8 cellular contexts compared by ENCODE assay signal in the genomic region with DNA sequence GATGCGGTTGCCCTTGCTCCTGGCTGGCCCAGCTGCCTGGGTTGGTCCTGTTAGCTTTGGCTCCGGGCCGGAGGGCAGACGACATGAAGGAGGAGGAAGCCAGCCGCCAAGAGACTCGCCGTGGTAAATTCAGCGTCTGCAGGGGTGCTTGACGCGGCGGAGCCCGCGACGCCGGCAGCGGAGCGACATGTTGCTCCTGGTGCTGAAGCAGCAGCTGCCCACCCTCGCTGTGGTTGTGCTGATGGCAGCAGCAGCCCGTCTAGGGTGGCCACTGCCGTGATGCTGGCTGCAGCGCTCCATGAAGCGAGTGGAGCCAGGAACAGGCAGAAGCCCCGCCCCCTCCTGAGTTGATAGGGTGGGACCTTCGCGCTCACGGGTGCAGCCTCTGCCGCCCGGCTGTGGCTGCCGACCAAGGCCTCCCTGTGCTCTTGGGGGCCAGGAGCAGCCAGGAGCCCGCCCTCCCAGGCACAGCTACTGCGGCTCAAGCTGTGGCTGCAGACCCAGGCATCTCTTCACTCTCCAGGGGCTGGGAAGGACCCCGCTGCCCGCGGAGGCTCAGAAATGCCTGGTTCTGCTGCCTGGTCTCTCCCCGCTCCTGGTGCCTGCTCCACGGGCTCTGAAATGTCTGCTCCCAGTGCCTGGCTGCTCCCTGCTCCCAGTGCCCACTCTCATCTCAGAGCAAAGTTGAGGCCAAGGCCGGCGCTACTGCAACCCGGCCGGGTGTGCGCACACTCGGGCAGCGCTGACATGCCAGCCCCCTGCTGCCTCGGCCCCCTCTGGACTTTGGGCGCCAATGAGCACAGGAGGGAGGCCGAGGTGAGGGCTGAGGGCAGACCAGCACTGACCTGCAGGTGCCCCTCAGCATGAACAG. TPM values are rescaled to one million over a fixed set of nuclear protein-coding genes. Genes with fewer than 3 reads are reported as not detected.
A peak's percentile ranks its signal among the peaks of the same experiment; 100 is the strongest.
DNase-seq lines count a peak whose midpoint lies in the region; ATAC-seq and TF ChIP-seq lines count a peak whose summit lies in the region.

No MANE protein-coding gene starts in this region.

- TF ChIP-seq RAD21 in liver (IDR thresholded peaks at IDR 0.05): no peak

- TF ChIP-seq POLR2A in GM19193 (IDR thresholded peaks at IDR 0.05; ENCODE audit: extremely low read depth, insufficient read depth, insufficient read length): peak; percentile 80

- peak overlapping the region; percentile 50 to 85 for H3K27ac ChIP-seq in coronary artery
- peak overlapping the region in 1 of 2 donors; percentile 4 for H3K27ac ChIP-seq in liver (ENCODE audit: low read depth in 1 of 2, low read length in 2 of 2)

- H3K4me3 ChIP-seq in coronary artery: peak overlapping the region; percentile 73
- peak overlapping the region; percentile 21 to 63 (median 46) for H3K4me3 ChIP-seq in liver (ENCODE audit: low read depth in 1 of 3, low read length in 3 of 3)

- peak; percentile 91 for DNase-seq in Ammon's horn (ENCODE audit: low spot score)
- peak; percentile 73 for DNase-seq in NCI-H460 (ENCODE audit: extremely low read depth, low read depth)
- DNase-seq in activated CD4-positive, alpha-beta T cell treated with anti-CD3 and anti-CD28 coated beads for 4 hours: peak; percentile 80 to 84
- peak; percentile 89 for DNase-seq in coronary artery (ENCODE audit: low spot score)
- DNase-seq in stimulated activated CD4-positive, alpha-beta T cell treated with anti-CD3 and anti-CD28 coated beads, Interleukin-4, amount 100 ng/mL, for 24 hours: peak; percentile 84

- H3K9ac ChIP-seq in liver (ENCODE audit: low read depth in 1 of 2, low read length in 2 of 2): no peak overlapping the region

- H3K27me3 ChIP-seq in liver (ENCODE audit: control insufficient read depth in 4 of 4, insufficient read depth in 4 of 4, low read length in 3 of 4): no peaks in the 10 kb centered on the region

- TF ChIP-seq CTCF in coronary artery (IDR thresholded peaks at IDR 0.05): no peak
- no peak for TF ChIP-seq CTCF in liver (IDR thresholded peaks at IDR 0.05; ENCODE audit: low read depth, low read length, missing input control)

- peaks cover 4 to 23% (median 12%) of the 10 kb centered on the region in 4 donors for H3K4me1 ChIP-seq in liver (ENCODE audit: control insufficient read depth in 4 of 4, insufficient read depth in 4 of 4, low read length in 3 of 4)

- no peaks in the 10 kb centered on the region for H3K36me3 ChIP-seq in liver (ENCODE audit: control insufficient read depth in 4 of 4, insufficient read depth in 3 of 4, low read depth in 1 of 4, low read length in 3 of 4)

- no peaks in the 10 kb centered on the region for H3K9me3 ChIP-seq in liver (ENCODE audit: control insufficient read depth in 4 of 4, low read length in 3 of 4)

- peak; percentile 68 for ATAC-seq in HG03378 (IDR thresholded peaks at IDR 0.05; ENCODE audit: unreplicated experiment)

- WGBS in liver: 12% methylated on average over 46 of the region's 46 CpGs

TF ChIP-seq in liver, 16 proteins besides CTCF, POLR2A, EP300 and RAD21:
- TF ChIP-seq, protein P1, sequence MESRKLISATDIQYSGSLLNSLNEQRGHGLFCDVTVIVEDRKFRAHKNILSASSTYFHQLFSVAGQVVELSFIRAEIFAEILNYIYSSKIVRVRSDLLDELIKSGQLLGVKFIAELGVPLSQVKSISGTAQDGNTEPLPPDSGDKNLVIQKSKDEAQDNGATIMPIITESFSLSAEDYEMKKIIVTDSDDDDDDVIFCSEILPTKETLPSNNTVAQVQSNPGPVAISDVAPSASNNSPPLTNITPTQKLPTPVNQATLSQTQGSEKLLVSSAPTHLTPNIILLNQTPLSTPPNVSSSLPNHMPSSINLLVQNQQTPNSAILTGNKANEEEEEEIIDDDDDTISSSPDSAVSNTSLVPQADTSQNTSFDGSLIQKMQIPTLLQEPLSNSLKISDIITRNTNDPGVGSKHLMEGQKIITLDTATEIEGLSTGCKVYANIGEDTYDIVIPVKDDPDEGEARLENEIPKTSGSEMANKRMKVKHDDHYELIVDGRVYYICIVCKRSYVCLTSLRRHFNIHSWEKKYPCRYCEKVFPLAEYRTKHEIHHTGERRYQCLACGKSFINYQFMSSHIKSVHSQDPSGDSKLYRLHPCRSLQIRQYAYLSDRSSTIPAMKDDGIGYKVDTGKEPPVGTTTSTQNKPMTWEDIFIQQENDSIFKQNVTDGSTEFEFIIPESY (IDR thresholded peaks at IDR 0.05): no peak
- TF ChIP-seq EGR1 (IDR thresholded peaks at IDR 0.05; ENCODE audit: low read depth in 2 of 2) (no peak), JUND (IDR thresholded peaks at IDR 0.05) (no peak), FOXA1 (IDR thresholded peaks at IDR 0.05) (no peak), HNF4G (IDR thresholded peaks at IDR 0.05) (no peak), YY1 (IDR thresholded peaks at IDR 0.05) (peak; percentile 61), NR2F2 (IDR thresholded peaks at IDR 0.05) (no peak), FOXA2 (IDR thresholded peaks at IDR 0.05) (no peak), TAF1 (conservative IDR thresholded peaks at IDR 0.05) (no peak), HNF4A (conservative IDR thresholded peaks at IDR 0.05) (no peak), SP1 (IDR thresholded peaks at IDR 0.05) (peak; percentile 19), GABPA (IDR thresholded peaks at IDR 0.05 in 1 of 2, conservative IDR thresholded peaks at IDR 0.05 in 1 of 2) (no peak), RXRA (IDR thresholded peaks at IDR 0.05) (no peak)
- TF ChIP-seq, protein P2, sequence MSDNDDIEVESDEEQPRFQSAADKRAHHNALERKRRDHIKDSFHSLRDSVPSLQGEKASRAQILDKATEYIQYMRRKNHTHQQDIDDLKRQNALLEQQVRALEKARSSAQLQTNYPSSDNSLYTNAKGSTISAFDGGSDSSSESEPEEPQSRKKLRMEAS (IDR thresholded peaks at IDR 0.05): no peak
- TF ChIP-seq, protein P3, sequence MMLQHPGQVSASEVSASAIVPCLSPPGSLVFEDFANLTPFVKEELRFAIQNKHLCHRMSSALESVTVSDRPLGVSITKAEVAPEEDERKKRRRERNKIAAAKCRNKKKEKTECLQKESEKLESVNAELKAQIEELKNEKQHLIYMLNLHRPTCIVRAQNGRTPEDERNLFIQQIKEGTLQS (IDR thresholded peaks at IDR 0.05): no peak
- TF ChIP-seq, protein P4, sequence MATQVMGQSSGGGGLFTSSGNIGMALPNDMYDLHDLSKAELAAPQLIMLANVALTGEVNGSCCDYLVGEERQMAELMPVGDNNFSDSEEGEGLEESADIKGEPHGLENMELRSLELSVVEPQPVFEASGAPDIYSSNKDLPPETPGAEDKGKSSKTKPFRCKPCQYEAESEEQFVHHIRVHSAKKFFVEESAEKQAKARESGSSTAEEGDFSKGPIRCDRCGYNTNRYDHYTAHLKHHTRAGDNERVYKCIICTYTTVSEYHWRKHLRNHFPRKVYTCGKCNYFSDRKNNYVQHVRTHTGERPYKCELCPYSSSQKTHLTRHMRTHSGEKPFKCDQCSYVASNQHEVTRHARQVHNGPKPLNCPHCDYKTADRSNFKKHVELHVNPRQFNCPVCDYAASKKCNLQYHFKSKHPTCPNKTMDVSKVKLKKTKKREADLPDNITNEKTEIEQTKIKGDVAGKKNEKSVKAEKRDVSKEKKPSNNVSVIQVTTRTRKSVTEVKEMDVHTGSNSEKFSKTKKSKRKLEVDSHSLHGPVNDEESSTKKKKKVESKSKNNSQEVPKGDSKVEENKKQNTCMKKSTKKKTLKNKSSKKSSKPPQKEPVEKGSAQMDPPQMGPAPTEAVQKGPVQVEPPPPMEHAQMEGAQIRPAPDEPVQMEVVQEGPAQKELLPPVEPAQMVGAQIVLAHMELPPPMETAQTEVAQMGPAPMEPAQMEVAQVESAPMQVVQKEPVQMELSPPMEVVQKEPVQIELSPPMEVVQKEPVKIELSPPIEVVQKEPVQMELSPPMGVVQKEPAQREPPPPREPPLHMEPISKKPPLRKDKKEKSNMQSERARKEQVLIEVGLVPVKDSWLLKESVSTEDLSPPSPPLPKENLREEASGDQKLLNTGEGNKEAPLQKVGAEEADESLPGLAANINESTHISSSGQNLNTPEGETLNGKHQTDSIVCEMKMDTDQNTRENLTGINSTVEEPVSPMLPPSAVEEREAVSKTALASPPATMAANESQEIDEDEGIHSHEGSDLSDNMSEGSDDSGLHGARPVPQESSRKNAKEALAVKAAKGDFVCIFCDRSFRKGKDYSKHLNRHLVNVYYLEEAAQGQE (IDR thresholded peaks at IDR 0.05): no peak

RNA-seq across cellular contexts. Expression of a gene that starts 4.4 kb away (rescaled TPM):
- 34.6 and 40.2 TPM in 2 replicates for total RNA-seq in NCI-H460 (2014; rRNA removed; shearing (Covaris generic))
- polyA plus RNA-seq in NCI-H460 (2014; cell fraction: nucleus; rRNA removed): 463 and 468 TPM in 2 replicates
- 10 to 100 TPM in 1 of 2 donors, 1 to 10 TPM in 1; 7.8 to 16.3 TPM for total RNA-seq in liver
- polyA plus RNA-seq in liver: 10 to 100 TPM in 1 of 2 donors, 1 to 10 TPM in 1; 8.1 to 12.7 TPM

RNA-seq across cellular contexts. Expression of a gene that starts 25.2 kb away (rescaled TPM):
- 33.0 and 38.6 TPM in 2 replicates for total RNA-seq in NCI-H460 (2014; rRNA removed; shearing (Covaris generic))
- polyA plus RNA-seq in NCI-H460 (2014; cell fraction: nucleus; rRNA removed): 36.9 and 49.5 TPM in 2 replicates
- total RNA-seq in liver: 10 to 100 TPM; 22.6 to 28.0 TPM
- 10 to 100 TPM in 1 of 2 donors, 1 to 10 TPM in 1; 6.4 to 17.5 TPM for polyA plus RNA-seq in liver

RNA-seq across cellular contexts. Expression of a gene that starts 37.5 kb away (rescaled TPM):
- total RNA-seq in NCI-H460 (2014; rRNA removed; shearing (Covaris generic)): 20.5 and 23.6 TPM in 2 replicates
- 31.2 and 36.8 TPM in 2 replicates for polyA plus RNA-seq in NCI-H460 (2014; cell fraction: nucleus; rRNA removed)
- total RNA-seq in liver: 10 to 100 TPM; 14.3 to 16.4 TPM
- 10 to 100 TPM in 1 of 2 donors, 1 to 10 TPM in 1; 1.5 to 10.6 TPM for polyA plus RNA-seq in liver

RNA-seq across cellular contexts. Expression of a gene that starts 42.8 kb away (rescaled TPM):
- 4.1 and 7.5 TPM in 2 replicates for total RNA-seq in NCI-H460 (2014; rRNA removed; shearing (Covaris generic))
- polyA plus RNA-seq in NCI-H460 (2014; cell fraction: nucleus; rRNA removed): 8.5 and 9.1 TPM in 2 replicates
- 10 to 100 TPM in 1 of 2 donors, 1 to 10 TPM in 1; 6.5 to 11.1 TPM for total RNA-seq in liver
- polyA plus RNA-seq in liver: 1 to 10 TPM; 2.6 to 2.9 TPM
